In the genomic region with DNA sequence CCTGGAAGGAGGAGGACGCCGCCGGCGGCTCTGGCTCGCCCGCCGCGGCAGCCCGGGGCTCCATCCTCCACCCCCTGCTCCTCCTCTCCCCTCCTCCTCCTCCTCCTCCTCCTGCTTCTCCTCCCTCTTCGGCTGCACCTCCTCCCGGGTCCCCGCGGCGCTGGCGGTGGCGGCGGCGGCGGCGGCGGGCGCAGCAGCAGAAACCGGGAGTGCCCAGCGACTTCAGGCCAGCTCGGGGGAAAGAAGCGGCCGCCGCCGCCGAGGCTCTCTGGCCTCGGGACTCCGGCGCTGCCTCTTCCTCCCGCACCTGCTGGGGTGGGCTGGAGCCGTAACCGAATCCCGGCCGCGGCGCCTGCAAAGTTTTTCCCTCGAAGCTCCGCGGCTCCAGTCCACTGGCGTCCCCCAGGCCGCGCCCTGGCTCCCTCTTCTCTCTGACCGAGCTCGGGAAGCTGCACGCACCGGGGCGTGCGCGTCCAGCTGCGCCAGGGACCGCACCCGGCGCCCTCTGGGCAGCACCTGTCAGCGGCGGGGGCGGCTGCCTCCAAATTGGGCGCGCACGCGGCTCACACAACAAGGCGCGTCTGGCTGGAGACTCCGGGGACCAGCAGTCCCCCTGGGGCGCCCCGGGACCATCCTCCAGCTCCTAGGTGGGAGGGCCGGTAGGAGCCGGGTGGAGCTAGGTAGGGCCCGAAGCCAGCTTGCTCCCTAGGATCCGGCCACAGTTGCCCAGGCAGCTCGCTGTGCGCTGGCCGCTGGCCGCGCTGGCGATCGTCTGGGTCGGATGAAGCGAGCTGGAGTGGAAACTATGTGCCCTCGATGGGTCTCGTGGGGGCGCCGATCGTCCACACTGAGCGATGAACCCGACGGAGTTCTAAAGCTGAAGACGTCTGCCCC, we compare ENCODE assay signal across 8 cellular contexts. TPM values are rescaled to one million over a fixed set of nuclear protein-coding genes. Genes with fewer than 3 reads are reported as not detected.
DNase-seq lines count a peak whose midpoint lies in the region; ATAC-seq and TF ChIP-seq lines count a peak whose summit lies in the region.

MCTP1 (minus strand) TSS at position 583 of the 894 bp plus-strand sequence.

- H3K36me3 ChIP-seq in BE2C (no peaks in the 10 kb centered on the region), thoracic aorta (no peaks in the 10 kb centered on the region)

- TF ChIP-seq CTCF in BE2C (IDR thresholded peaks at IDR 0.05; ENCODE audit: low read depth, low read length) = no peak
- no peak for TF ChIP-seq CTCF in thoracic aorta (IDR thresholded peaks at IDR 0.05)

- H3K4me1 ChIP-seq in BE2C (no peaks in the 10 kb centered on the region), thoracic aorta (ENCODE audit: control insufficient read depth in 1 of 2, low read depth in 2 of 2) (peaks cover 5 to 19% of the 10 kb centered on the region in 2 donors)

- DNase-seq in BE2C = peak; percentile 24
- DNase-seq in ecto neural progenitor cell (ENCODE audit: low spot score) = peak; percentile 80
- peak; percentile 25 to 27 for DNase-seq in lung microvascular endothelial cell (ENCODE audit: low read depth in 2 of 2)
- DNase-seq in thoracic aorta (ENCODE audit: low spot score) = no peak

- H3K4me3 ChIP-seq in BE2C (ENCODE audit: low read depth, low read length) (peak within 1 kb of the TSS; percentile 52), thoracic aorta (peak within 1 kb of the TSS; percentile 74)

- H3K27me3 ChIP-seq in BE2C (peaks cover 74% of the 10 kb centered on the region), thoracic aorta (replicated peaks; ENCODE audit: insufficient read depth) (no peaks in the 10 kb centered on the region)

- H3K9me3 ChIP-seq in BE2C (no peaks in the 10 kb centered on the region), thoracic aorta (no peaks in the 10 kb centered on the region)

- ATAC-seq in GM18909 (IDR thresholded peaks at IDR 0.05; ENCODE audit: poor library complexity, unreplicated experiment) = peak; percentile 28
- ATAC-seq in HG03520 (IDR thresholded peaks at IDR 0.05; ENCODE audit: unreplicated experiment) = peak; percentile 29
- ATAC-seq in SK-N-SH treated with all-trans-retinoic acid at 6 μM for 48 hours = peak; percentile 61
- ATAC-seq in thoracic aorta (ENCODE audit: insufficient number of reproducible peaks, low FRiP score, low read depth) = no peak
- ATAC-seq in GM18519 (IDR thresholded peaks at IDR 0.05; ENCODE audit: low FRiP score, unreplicated experiment) = no peak

- no peak within 1 kb of the TSS for H3K27ac ChIP-seq in thoracic aorta

TF ChIP-seq in SK-N-SH treated with all-trans-retinoic acid at 6 μM for 48 hours, 23 proteins besides CTCF, POLR2A, EP300 and RAD21:
- TF ChIP-seq OSR1 (CRISPR knock-in tag; IDR thresholded peaks at IDR 0.05) (no peak), ESRRG (CRISPR knock-in tag; IDR thresholded peaks at IDR 0.05) (no peak)

RNA-seq across cellular contexts. Expression of gene MCTP1, which starts in this region (rescaled TPM):
- 1.2 TPM for polyA plus RNA-seq in BE2C (2012; ENCODE audit: insufficient read depth, insufficient read length, low read depth)
- total RNA-seq in lung microvascular endothelial cell (29.9 and 55.8 TPM in 2 replicates), thoracic aorta (100 to 1,000 TPM in 1 of 2 donors, 10 to 100 TPM in 1; 22.1 to 256 TPM)

Comparison
In these comparisons a context has a peak if more than half of its experiments do, and no peak if none do; other contexts are left out.
1. ATAC-seq: peak in GM18909 (single experiment), HG03520 (single experiment) and SK-N-SH treated with all-trans-retinoic acid at 6 μM for 48 hours (single experiment); none in thoracic aorta (single experiment) and GM18519 (single experiment).